Comparison of ENCODE assay signal across 20 cellular contexts in genomic region chr12:619346-619745, GRCh38. TPM values are rescaled to one million over a fixed set of nuclear protein-coding genes. Genes with fewer than 3 reads are reported as not detected.
DNase-seq lines count a peak whose midpoint lies in the region; ATAC-seq and TF ChIP-seq lines count a peak whose summit lies in the region.
"Had no signal": no experiment of that assay in that cellular context is flagged by ENCODE, and none has a peak within 500 bp of the region (broad histone marks: within the 10 kb centered on the region; RNA-seq: fewer than 3 reads in every experiment).

No MANE protein-coding gene starts in this region.

- no peaks in the 10 kb centered on the region for H3K36me3 Mint-ChIP-seq in activated naive CD8-positive, alpha-beta T cell
- H3K36me3 Mint-ChIP-seq in activated naive CD8-positive, alpha-beta T cell treated with anti-CD3 and anti-CD28 coated beads, Interleukin-2, amount 50 U/mL, for 24 hours (ENCODE audit: low read depth), result no peaks in the 10 kb centered on the region
- no peaks in the 10 kb centered on the region for H3K36me3 Mint-ChIP-seq in activated CD8-positive, alpha-beta T cell treated with anti-CD3 and anti-CD28 coated beads for 36 hours (ENCODE audit: low read depth)

- TF ChIP-seq CTCF in activated CD8-positive, alpha-beta T cell treated with anti-CD3 and anti-CD28 coated beads for 36 hours (IDR thresholded peaks at IDR 0.05), result no peak
- TF ChIP-seq CTCF in mucosa of descending colon (IDR thresholded peaks at IDR 0.05), result no peak
- TF ChIP-seq CTCF in upper lobe of left lung (IDR thresholded peaks at IDR 0.05), result no peak

- no peaks in the 10 kb centered on the region for H3K27me3 Mint-ChIP-seq in activated naive CD8-positive, alpha-beta T cell
- H3K27me3 Mint-ChIP-seq in activated naive CD8-positive, alpha-beta T cell treated with anti-CD3 and anti-CD28 coated beads, Interleukin-2, amount 50 U/mL, for 24 hours, result no peaks in the 10 kb centered on the region
- no peaks in the 10 kb centered on the region for H3K27me3 Mint-ChIP-seq in activated CD8-positive, alpha-beta T cell treated with anti-CD3 and anti-CD28 coated beads for 36 hours

- no peaks in the 10 kb centered on the region for H3K27me3 ChIP-seq in upper lobe of left lung
- H3K27me3 ChIP-seq: cardiac muscle cell had no signal

- in situ Hi-C loops in G401 (cut with HindIII; ENCODE audit: low sequenced_read_pairs), result no loop called here

- no peak for ATAC-seq in activated naive CD8-positive, alpha-beta T cell treated with anti-CD3 and anti-CD28 coated beads, Interleukin-2, amount 50 U/mL, for 24 hours
- peak; percentile 45 for ATAC-seq in activated CD8-positive, alpha-beta T cell treated with anti-CD3 and anti-CD28 coated beads for 36 hours
- peak; percentile 20 for ATAC-seq in mucosa of descending colon
- ATAC-seq in upper lobe of left lung (ENCODE audit: low FRiP score in 2 of 2), result peak in 1 of 2 donors; percentile 57
- ATAC-seq in GM18873 (IDR thresholded peaks at IDR 0.05; ENCODE audit: low FRiP score, unreplicated experiment), result no peak
- ATAC-seq: left colon had no signal

- TF ChIP-seq POLR2A in upper lobe of left lung (IDR thresholded peaks at IDR 0.05), result no peak

- CTCF ChIA-PET in activated CD8-positive, alpha-beta T cell treated with anti-CD3 and anti-CD28 coated beads for 36 hours (lab: Charles Lee), result interaction anchor here (0.7 to 3.6 kb wide), 10 partner anchors 11 to 134 kb away, joined by 3 to 15 read pairs (median 4); no protein-coding TSS in a partner anchor

- H3K4me3 ChIP-seq in mucosa of descending colon (no peak overlapping the region), upper lobe of left lung (no peak overlapping the region)
- H3K4me3 ChIP-seq: cardiac muscle cell, thoracic aorta had no signal

- no peak for DNase-seq in activated naive CD8-positive, alpha-beta T cell treated with anti-CD3 and anti-CD28 coated beads, Interleukin-2, amount 50 U/mL, for 24 hours
- peak; percentile 31 for DNase-seq in activated CD8-positive, alpha-beta T cell treated with anti-CD3 and anti-CD28 coated beads for 36 hours
- no peak for DNase-seq in mucosa of descending colon
- peak in 1 of 2 donors; percentile 66 for DNase-seq in upper lobe of left lung
- no peak for DNase-seq in G401 (ENCODE audit: low spot score)
- no peak for DNase-seq in posterior cingulate gyrus
- DNase-seq: ACHN; activated CD4-positive, alpha-beta T cell treated with anti-CD3 and anti-CD28 coated beads, Interleukin-2, amount 50 U/mL, for 4 hours; DND-41; H9; IMR-90; left colon; NCI-H187; NCI-H226; NK-92 treated with Interleukin-12 subunit alpha and Interleukin-12 subunit beta, amount 100 ng/mL, for 24 hours; stimulated activated CD4-positive, alpha-beta T cell treated with anti-CD3 and anti-CD28 coated beads, Interleukin-12 subunit alpha, Interleukin-12 subunit beta, amount 100 ng/mL, for 4 hours had no signal

- H3K36me3 ChIP-seq in mucosa of descending colon (ENCODE audit: low read depth) (no peaks in the 10 kb centered on the region), upper lobe of left lung (no peaks in the 10 kb centered on the region)
- H3K36me3 ChIP-seq: cardiac muscle cell, thoracic aorta had no signal

- H3K4me1 ChIP-seq in mucosa of descending colon (ENCODE audit: low read depth) (no peaks in the 10 kb centered on the region), upper lobe of left lung (peaks cover 38 to 83% (median 68%) of the 10 kb centered on the region in 4 donors)

- no peaks in the 10 kb centered on the region for H3K9me3 Mint-ChIP-seq in activated naive CD8-positive, alpha-beta T cell (ENCODE audit: low read depth)
- H3K9me3 Mint-ChIP-seq in activated naive CD8-positive, alpha-beta T cell treated with anti-CD3 and anti-CD28 coated beads, Interleukin-2, amount 50 U/mL, for 24 hours, result no peaks in the 10 kb centered on the region
- H3K9me3 Mint-ChIP-seq in activated CD8-positive, alpha-beta T cell treated with anti-CD3 and anti-CD28 coated beads for 36 hours, result no peaks in the 10 kb centered on the region
- H3K9me3 Mint-ChIP-seq: H9 had no signal

- H3K9me3 ChIP-seq in mucosa of descending colon, result no peaks in the 10 kb centered on the region
- H3K9me3 ChIP-seq in upper lobe of left lung, result no peaks in the 10 kb centered on the region
- H3K9me3 ChIP-seq: thoracic aorta had no signal

- H3K27ac ChIP-seq in upper lobe of left lung, result peak overlapping the region; percentile 42 to 85 (median 62)
- H3K27ac ChIP-seq: cardiac muscle cell, thoracic aorta had no signal

- 61 to 63% methylated on average over 4 of the region's 4 CpGs for WGBS in upper lobe of left lung, 2 donors

- no peak for TF ChIP-seq EP300 in upper lobe of left lung (IDR thresholded peaks at IDR 0.05)

- H3K4me1 Mint-ChIP-seq in activated naive CD8-positive, alpha-beta T cell (ENCODE audit: low read depth), result peaks cover 46% of the 10 kb centered on the region
- H3K4me1 Mint-ChIP-seq in activated naive CD8-positive, alpha-beta T cell treated with anti-CD3 and anti-CD28 coated beads, Interleukin-2, amount 50 U/mL, for 24 hours, result peaks cover 52% of the 10 kb centered on the region
- H3K4me1 Mint-ChIP-seq in activated CD8-positive, alpha-beta T cell treated with anti-CD3 and anti-CD28 coated beads for 36 hours (ENCODE audit: low read depth), result peaks cover 43% of the 10 kb centered on the region

- peak overlapping the region; percentile 54 for H3K27ac Mint-ChIP-seq in activated naive CD8-positive, alpha-beta T cell
- no peak overlapping the region for H3K27ac Mint-ChIP-seq in activated naive CD8-positive, alpha-beta T cell treated with anti-CD3 and anti-CD28 coated beads, Interleukin-2, amount 50 U/mL, for 24 hours
- no peak overlapping the region for H3K27ac Mint-ChIP-seq in activated CD8-positive, alpha-beta T cell treated with anti-CD3 and anti-CD28 coated beads for 36 hours
- H3K27ac Mint-ChIP-seq: H9 had no signal

- intact Hi-C loops in activated CD8-positive, alpha-beta T cell treated with anti-CD3 and anti-CD28 coated beads for 36 hours (cut with micrococcal nuclease), result no loop called here
- intact Hi-C loops in mucosa of descending colon (cut with DNase I, micrococcal nuclease) (no loop called here), posterior cingulate gyrus (cut with DNase I) (no loop called here)

- POLR2A ChIA-PET in activated CD8-positive, alpha-beta T cell treated with anti-CD3 and anti-CD28 coated beads for 36 hours (lab: Charles Lee), result interaction anchor here (0.6 to 2.4 kb wide), 10 partner anchors 12 to 234 kb away, joined by 3 to 7 read pairs (median 3); no protein-coding TSS in a partner anchor

- H3K4me3 Mint-ChIP-seq in activated naive CD8-positive, alpha-beta T cell, result no peak overlapping the region
- no peak overlapping the region for H3K4me3 Mint-ChIP-seq in activated naive CD8-positive, alpha-beta T cell treated with anti-CD3 and anti-CD28 coated beads, Interleukin-2, amount 50 U/mL, for 24 hours
- no peak overlapping the region for H3K4me3 Mint-ChIP-seq in activated CD8-positive, alpha-beta T cell treated with anti-CD3 and anti-CD28 coated beads for 36 hours
- H3K4me3 Mint-ChIP-seq: H9 had no signal

RNA-seq across cellular contexts. Expression of gene NINJ2, which starts 43.9 kb away (rescaled TPM):
- 1 to 10 TPM; 2.2 to 2.5 TPM for total RNA-seq in activated CD8-positive, alpha-beta T cell treated with anti-CD3 and anti-CD28 coated beads for 36 hours
- 1 to 10 TPM; 3.6 to 5.2 (median 3.8) TPM for total RNA-seq in mucosa of descending colon
- total RNA-seq in upper lobe of left lung, result 10 to 100 TPM; 15.6 to 73.3 (median 36.2) TPM
- 0.31 and 5.0 TPM in 2 replicates for total RNA-seq in G401 (2014; rRNA removed; shearing (Covaris generic))
- total RNA-seq: cardiac muscle cell, IMR-90 had no signal

Comparison
In these comparisons a context has a peak if more than half of its experiments do, and no peak if none do; other contexts are left out.
1. ATAC-seq: peak in activated CD8-positive, alpha-beta T cell treated with anti-CD3 and anti-CD28 coated beads for 36 hours (single experiment) and mucosa of descending colon (single experiment); none in activated naive CD8-positive, alpha-beta T cell treated with anti-CD3 and anti-CD28 coated beads, Interleukin-2, amount 50 U/mL, for 24 hours (single experiment) and GM18873 (single experiment).